Comparison of ENCODE assay signal across 8 cellular contexts in genomic region chr1:150560986-150561829, GRCh38. TPM values are rescaled to one million over a fixed set of nuclear protein-coding genes. Genes with fewer than 3 reads are reported as not detected.
DNase-seq lines count a peak whose midpoint lies in the region; ATAC-seq and TF ChIP-seq lines count a peak whose summit lies in the region.

No MANE protein-coding gene starts in this region.

- CTCF ChIA-PET in OCI-LY7 (lab: Charles Lee; ENCODE audit: unreplicated experiment) = interaction anchor here (0.6 to 3.0 kb wide), 15 partner anchors 9 to 436 kb away, joined by 3 to 13 read pairs (median 4); partner anchors contain the start of genes ENSA, FALEC and MCL1

- H3K36me3 Mint-ChIP-seq in activated T-cell treated with anti-CD3 and anti-CD28 coated beads, Interleukin-2, amount 50 U/mL, for 4 hours (ENCODE audit: insufficient read depth) = no peaks in the 10 kb centered on the region

- H3K9me3 ChIP-seq in OCI-LY7 (ENCODE audit: low read length) (no peaks in the 10 kb centered on the region), mucosa of stomach (ENCODE audit: control insufficient read depth, low read length) (no peaks in the 10 kb centered on the region)

- no peaks in the 10 kb centered on the region for H4K20me1 ChIP-seq in OCI-LY7 (ENCODE audit: insufficient read depth, low read length)

- H3K4me1 Mint-ChIP-seq in activated T-cell treated with anti-CD3 and anti-CD28 coated beads, Interleukin-2, amount 50 U/mL, for 4 hours (ENCODE audit: low read depth) = peaks cover 53% of the 10 kb centered on the region

- peaks cover 17% of the 10 kb centered on the region; the same call in 1 of the 2 replicates for H3K79me2 ChIP-seq in OCI-LY7 (ENCODE audit: insufficient read depth, low read depth, low read length)

- no peaks in the 10 kb centered on the region for H3K9me3 Mint-ChIP-seq in activated T-cell treated with anti-CD3 and anti-CD28 coated beads, Interleukin-2, amount 50 U/mL, for 4 hours

- TF ChIP-seq CTCF in 22Rv1 (IDR thresholded peaks at IDR 0.05) (peak; percentile 90), OCI-LY7 (conservative IDR thresholded peaks at IDR 0.05; ENCODE audit: low read length) (peak; percentile 86)

- peak; percentile 31 for ATAC-seq in GM18498 (IDR thresholded peaks at IDR 0.05; ENCODE audit: unreplicated experiment)
- ATAC-seq in activated T-cell treated with anti-CD3 and anti-CD28 coated beads, Interleukin-2, amount 50 U/mL, for 4 hours = peak; percentile 52 to 53

- no peaks in the 10 kb centered on the region for H3K9me2 ChIP-seq in OCI-LY7 (ENCODE audit: insufficient read depth, low read length)

- H3K4me1 ChIP-seq in OCI-LY7 (ENCODE audit: insufficient read depth, low read length, poor library complexity, severe bottlenecking) (peaks cover 64% of the 10 kb centered on the region), mucosa of stomach (ENCODE audit: control insufficient read depth, insufficient read depth, low read length) (peaks cover 70% of the 10 kb centered on the region)

- peak; percentile 82 for TF ChIP-seq POLR2A in erythroblast (IDR thresholded peaks at IDR 0.05; ENCODE audit: low read length)

- H3K4me2 ChIP-seq in OCI-LY7 (ENCODE audit: low read length) = peak overlapping the region; percentile 97

- peak overlapping the region; percentile 100 for H3K9ac ChIP-seq in mucosa of stomach (ENCODE audit: low read length)

- H3K27me3 Mint-ChIP-seq in activated T-cell treated with anti-CD3 and anti-CD28 coated beads, Interleukin-2, amount 50 U/mL, for 4 hours (ENCODE audit: low read depth) = no peaks in the 10 kb centered on the region

- peak overlapping the region; percentile 56; the same call in 1 of the 2 replicates for H2AFZ ChIP-seq in OCI-LY7 (ENCODE audit: low read length)

- POLR2A ChIA-PET in OCI-LY7 (lab: Charles Lee) = interaction anchor here (0.7 to 10.5 kb wide), 13 partner anchors 11 to 445 kb away, joined by 3 to 260 read pairs (median 4); partner anchors contain the start of genes ENSA, MCL1, SETDB1 and TARS2

- no peaks in the 10 kb centered on the region for H3K27me3 ChIP-seq in mucosa of stomach (ENCODE audit: control insufficient read depth, insufficient read depth, low read length)

- H3K36me3 ChIP-seq in OCI-LY7 (ENCODE audit: insufficient read depth, low read length) (no peaks in the 10 kb centered on the region), mucosa of stomach (ENCODE audit: control insufficient read depth, insufficient read depth, low read length) (no peaks in the 10 kb centered on the region)

- DNase-seq in HUDEP-2 (lab: John Stamatoyannopoulos, UW; ENCODE audit: unreplicated experiment in 76 of 76) = peak; percentile 41 to 95 (median 86)
- peak; percentile 93 for DNase-seq in OCI-LY7 (ENCODE audit: low spot score)
- DNase-seq in activated T-cell treated with anti-CD3 and anti-CD28 coated beads, Interleukin-2, amount 50 U/mL, for 4 hours = peak; percentile 78
- DNase-seq in erythroblast (lab: John Stamatoyannopoulos, UW) = peak; percentile 90 to 94
- peak; percentile 72 for DNase-seq in stimulated activated CD8-positive, alpha-beta memory T cell treated with anti-CD3 and anti-CD28 coated beads, Interleukin-4, amount 100 ng/mL, for 4 hours (ENCODE audit: low read depth in 2 of 2, low spot score in 1 of 2)

- H3K27ac ChIP-seq in 22Rv1 (peak overlapping the region; percentile 100), OCI-LY7 (ENCODE audit: low read depth, low read length, poor library complexity, severe bottlenecking) (peak overlapping the region; percentile 99)

- H3K4me3 Mint-ChIP-seq in activated T-cell treated with anti-CD3 and anti-CD28 coated beads, Interleukin-2, amount 50 U/mL, for 4 hours = peak overlapping the region; percentile 96

- BruUV-seq in OCI-LY7 (replicated peaks; lab: Mats Ljungman, UMichigan) = no TSS peak

- intact Hi-C loops in OCI-LY7 (cut with micrococcal nuclease; ENCODE audit: unreplicated experiment) = loop anchor here (1.0 to 10.0 kb wide), 11 partner anchors 60 to 414 kb away; partner anchors contain the start of genes ARNT, CERS2, CTSS and GOLPH3L

- peak overlapping the region; percentile 74 for H3K4me3 ChIP-seq in OCI-LY7 (ENCODE audit: low read depth, low read length, poor library complexity, severe bottlenecking)
- H3K4me3 ChIP-seq in mucosa of stomach (ENCODE audit: low read length) = peak overlapping the region; percentile 90

RNA-seq across cellular contexts. Expression of gene ADAMTSL4, which starts 12.0 kb away (rescaled TPM):
- total RNA-seq in OCI-LY7 (2014; rRNA removed; shearing (Covaris generic)) = not detected in 2 replicates
- 0.24 TPM in 1 of 2 replicates, not detected in the other for total RNA-seq in OCI-LY7 (2022)
- total RNA-seq in activated T-cell treated with anti-CD3 and anti-CD28 coated beads, Interleukin-2, amount 50 U/mL, for 4 hours = under 1 TPM; 0.19 to 0.34 (median 0.33) TPM

RNA-seq across cellular contexts. Expression of gene MCL1, which starts 18.2 kb away (rescaled TPM):
- total RNA-seq in OCI-LY7 (2014; rRNA removed; shearing (Covaris generic)) = 102 and 125 TPM in 2 replicates
- total RNA-seq in OCI-LY7 (2022) = 144 and 157 TPM in 2 replicates
- total RNA-seq in activated T-cell treated with anti-CD3 and anti-CD28 coated beads, Interleukin-2, amount 50 U/mL, for 4 hours = 100 to 1,000 TPM; 228 to 237 (median 236) TPM

RNA-seq across cellular contexts. Expression of gene FALEC, which starts 45.7 kb away (rescaled TPM):
- 0.47 and 2.8 TPM in 2 replicates for total RNA-seq in OCI-LY7 (2014; rRNA removed; shearing (Covaris generic))
- total RNA-seq in OCI-LY7 (2022) = 1.9 and 2.7 TPM in 2 replicates
- under 1 TPM in 1 of 3 donors, not detected in 2; 0.40 TPM for total RNA-seq in activated T-cell treated with anti-CD3 and anti-CD28 coated beads, Interleukin-2, amount 50 U/mL, for 4 hours

RNA-seq across cellular contexts. Expression of gene ECM1, which starts 53.3 kb away (rescaled TPM):
- total RNA-seq in OCI-LY7 (2014; rRNA removed; shearing (Covaris generic)) = 0.70 and 2.0 TPM in 2 replicates
- total RNA-seq in OCI-LY7 (2022) = 2.7 and 3.8 TPM in 2 replicates
- under 1 TPM; 0.43 to 0.82 (median 0.50) TPM for total RNA-seq in activated T-cell treated with anti-CD3 and anti-CD28 coated beads, Interleukin-2, amount 50 U/mL, for 4 hours

Comparison
In these comparisons a context has a peak if more than half of its experiments do, and no peak if none do; other contexts are left out.
1. Peak in every context shown above with its lines: DNase-seq, ATAC-seq, H3K4me3 ChIP-seq and H3K27ac ChIP-seq.